In genomic region chr11:72102946-72103753, GRCh38 we compare ENCODE assay signal across 8 cellular contexts. TPM values are rescaled to one million over a fixed set of nuclear protein-coding genes. Genes with fewer than 3 reads are reported as not detected.
DNase-seq lines count a peak whose midpoint lies in the region; ATAC-seq and TF ChIP-seq lines count a peak whose summit lies in the region.

TSS of gene LAMTOR1 (minus strand) at chr11:72103297. CDS start at chr11:72103224, 73 bp downstream.

- H3K27ac ChIP-seq in adrenal gland = peak within 1 kb of the TSS in 4 of 5 donors; percentile 83 to 95 (median 92)
- H3K27ac ChIP-seq in heart left ventricle = peak within 1 kb of the TSS; percentile 91 to 99 (median 96)
- peak within 1 kb of the TSS; percentile 87 to 98 (median 94) for H3K27ac ChIP-seq in upper lobe of left lung

- WGBS in adrenal gland, 4 donors = 3 to 13% (median 4%) methylated on average over 12 to 64 of the region's 64 CpGs
- 2 to 5% (median 4%) methylated on average over 44 to 64 of the region's 64 CpGs for WGBS in heart left ventricle, 4 donors
- 3 to 10% methylated on average over 29 to 40 of the region's 64 CpGs for WGBS in upper lobe of left lung, 2 donors

- intact Hi-C loops in adrenal gland (cut with DNase I) (loop anchor here in 1 of 2 donors (10.0 kb wide), 1 partner anchor 332 kb away; the partner anchor contains the start of gene CLPB), heart left ventricle (cut with DNase I) (loop anchor here in 5 of 10 donors (1.0 to 10.0 kb wide), 5 partner anchors 9 to 332 kb away; partner anchors contain the start of genes ANAPC15 (in 4 of the 5), CLPB (in 1 of the 5), LRRC51 (in 1 of the 5) and NUMA1 (in 1 of the 5)), posterior cingulate gyrus (cut with DNase I) (loop anchor here (1.0 to 5.0 kb wide), 3 partner anchors 9 to 176 kb away; partner anchors contain the start of genes ANAPC15, LRRC51, NUMA1 and RNF121)

- TF ChIP-seq EP300 in upper lobe of left lung (IDR thresholded peaks at IDR 0.05) = peak in 1 of 4 donors; percentile 60

- TF ChIP-seq POLR2A in adrenal gland (IDR thresholded peaks at IDR 0.05) (peak; percentile 65 to 78), heart left ventricle (IDR thresholded peaks at IDR 0.05) (peak in 1 of 2 donors; percentile 64), upper lobe of left lung (IDR thresholded peaks at IDR 0.05) (peak; percentile 55 to 90 (median 68))

- H3K4me1 ChIP-seq in adrenal gland (replicated peaks in 1 of 2) (peaks cover 35 to 41% of the 10 kb centered on the region in 2 donors), heart left ventricle (peaks cover 7 to 48% (median 32%) of the 10 kb centered on the region in 12 donors), upper lobe of left lung (peaks cover 35 to 40% (median 35%) of the 10 kb centered on the region in 4 donors)

- H3K27me3 ChIP-seq in adrenal gland (no peaks in the 10 kb centered on the region), heart left ventricle (no peaks in the 10 kb centered on the region), upper lobe of left lung (no peaks in the 10 kb centered on the region)

- peak; percentile 47; the same call in 1 of the 2 replicates for TF ChIP-seq CTCF in GM12874 (IDR thresholded peaks at IDR 0.05; ENCODE audit: insufficient read depth, low read depth, low read length)
- peak; percentile 19 to 80 (median 58) for TF ChIP-seq CTCF in adrenal gland (IDR thresholded peaks at IDR 0.05)
- TF ChIP-seq CTCF in heart left ventricle (IDR thresholded peaks at IDR 0.05) = peak in 9 of 12 donors; percentile 29 to 60 (median 48)
- TF ChIP-seq CTCF in upper lobe of left lung (IDR thresholded peaks at IDR 0.05) = peak; percentile 30 to 90 (median 76)

- peak; percentile 89 for ATAC-seq in HG02840 (IDR thresholded peaks at IDR 0.05; ENCODE audit: low FRiP score, unreplicated experiment)
- ATAC-seq in heart left ventricle = peak; percentile 98 to 100 (median 99)
- peak; percentile 98 to 99 for ATAC-seq in upper lobe of left lung (ENCODE audit: low FRiP score in 2 of 2)

- H3K4me3 ChIP-seq in adrenal gland (peak within 1 kb of the TSS; percentile 58 to 91 (median 82)), heart left ventricle (peak within 1 kb of the TSS; percentile 70 to 98 (median 90)), upper lobe of left lung (peak within 1 kb of the TSS; percentile 61 to 90 (median 72))

- peaks cover 0 to 12% of the 10 kb centered on the region in 2 donors for H3K36me3 ChIP-seq in adrenal gland (replicated peaks in 1 of 2)
- H3K36me3 ChIP-seq in heart left ventricle = peaks cover 0 to 27% (median 15%) of the 10 kb centered on the region in 9 donors
- H3K36me3 ChIP-seq in upper lobe of left lung = peaks cover 4 to 21% (median 13%) of the 10 kb centered on the region in 4 donors

- no peaks in the 10 kb centered on the region for H3K9me3 ChIP-seq in adrenal gland (replicated peaks in 1 of 3)
- H3K9me3 ChIP-seq in heart left ventricle = no peaks in the 10 kb centered on the region
- H3K9me3 ChIP-seq in upper lobe of left lung = no peaks in the 10 kb centered on the region

- DNase-seq in NCI-H146 (lab: John Stamatoyannopoulos, UW) = peak; percentile 99
- peak; percentile 93 to 98 (median 96) for DNase-seq in T-helper 1 cell
- DNase-seq in adrenal gland = peak; percentile 99 to 100 (median 100)
- DNase-seq in heart left ventricle = peak; percentile 99 to 100 (median 99)
- DNase-seq in posterior cingulate gyrus = peak; percentile 97 to 100 (median 99)
- peak; percentile 97 for DNase-seq in upper lobe of left lung

RNA-seq across cellular contexts. Expression of gene LAMTOR1, which starts in this region (rescaled TPM):
- 100 to 1,000 TPM; 107 to 297 (median 165) TPM for total RNA-seq in adrenal gland
- 100 to 1,000 TPM in 1 of 3 donors, 10 to 100 TPM in 2; 86.1 to 140 (median 89.1) TPM for polyA plus RNA-seq in adrenal gland
- total RNA-seq in heart left ventricle = 100 to 1,000 TPM in 2 of 9 donors, 10 to 100 TPM in 7; 68.7 to 119 (median 84.8) TPM
- polyA plus RNA-seq in heart left ventricle = 100 to 1,000 TPM in 1 of 2 donors, 10 to 100 TPM in 1; 80.3 to 159 TPM
- total RNA-seq in upper lobe of left lung = 100 to 1,000 TPM in 4 of 6 donors, 10 to 100 TPM in 2; 86.0 to 162 (median 114) TPM

Comparison
In these comparisons a context has a peak if more than half of its experiments do, and no peak if none do; other contexts are left out.
1. Peak in every context shown above with its lines: DNase-seq, ATAC-seq, H3K4me3 ChIP-seq and H3K27ac ChIP-seq.